In the genomic region with DNA sequence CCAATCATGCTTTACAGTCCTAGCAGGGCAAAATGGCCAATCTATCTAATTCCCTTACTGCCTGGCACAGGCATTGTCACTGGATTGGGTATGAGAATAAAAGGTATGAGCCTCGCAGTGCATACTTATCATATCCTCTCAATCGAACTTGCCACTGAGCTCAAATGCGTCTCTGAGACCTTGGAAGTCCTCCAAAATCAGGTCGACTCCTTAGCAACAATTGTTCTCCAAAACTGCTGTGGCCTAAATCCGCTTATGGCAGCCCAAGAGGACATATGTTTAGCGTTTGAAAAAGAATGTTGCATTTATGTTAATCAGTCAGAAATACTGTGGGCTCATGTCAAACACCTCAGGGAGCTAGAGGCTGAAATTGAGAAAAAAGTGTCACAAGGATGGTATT, we compare ENCODE assay signal across 20 cellular contexts.
"Had no signal": no experiment of that assay in that cellular context is flagged by ENCODE, and none has a peak within 500 bp of the region (broad histone marks: within the 10 kb centered on the region; RNA-seq: fewer than 3 reads in every experiment).

No MANE protein-coding gene starts in this region.

- ATAC-seq: left lobe of liver; naive thymus-derived CD4-positive, alpha-beta T cell; natural killer cell treated with Interleukin-12 subunit alpha and Interleukin-12 subunit beta and Interleukin-15 and Interleukin-18, amount 100 ng/mL, for 72 hours; sciatic nerve; stimulated activated naive B cell treated with anti-CD40 and anti-IgM and Interleukin-4, amounts not matched to agents 10 μg/mL and 1 μg/mL and 100 μg/mL, for 72 hours had no signal

- H3K27ac ChIP-seq: ovary, skin epidermis, suprapubic skin, thoracic aorta, tibial artery, upper lobe of right lung had no signal

- H3K27me3 ChIP-seq: ovary, suprapubic skin, tibial artery, upper lobe of right lung had no signal

- H3K4me1 ChIP-seq: suprapubic skin, tibial artery had no signal

- H3K36me3 ChIP-seq: ovary, suprapubic skin, thoracic aorta, tibial artery, upper lobe of right lung had no signal

- H3K9me3 ChIP-seq: ovary, suprapubic skin, thoracic aorta, upper lobe of right lung had no signal

- FAIRE-seq: urothelium cell line had no signal

- H3K4me3 ChIP-seq: lung, ovary, skin epidermis, suprapubic skin, thoracic aorta, tibial artery, upper lobe of right lung had no signal

- DNase-seq: hypothalamus; islet precursor cell; naive thymus-derived CD4-positive, alpha-beta T cell; ovary; right cardiac atrium; stimulated activated CD4-positive, alpha-beta T cell treated with anti-CD3 and anti-CD28 coated beads, Interleukin-12 subunit alpha, Interleukin-12 subunit beta, amount 100 ng/mL, for 4 hours; stimulated activated CD4-positive, alpha-beta T cell treated with anti-CD3 and anti-CD28 coated beads, Interleukin-15, amount 100 ng/mL, for 24 hours; stimulated activated CD4-positive, alpha-beta T cell treated with anti-CD3 and anti-CD28 coated beads, Interleukin-2, amount 100 ng/mL, for 24 hours; stimulated activated CD4-positive, alpha-beta T cell treated with anti-CD3 and anti-CD28 coated beads, Interleukin-4, amount 100 ng/mL, for 1 hour; stimulated activated naive B cell treated with anti-CD40 and anti-IgM and Interleukin-4, amounts not matched to agents 10 μg/mL and 1 μg/mL and 100 μg/mL, for 72 hours; tibial artery; upper lobe of right lung had no signal
